ENCODE assay signal across 13 cellular contexts in genomic region chr16:56605475-56605874, GRCh38. TPM values are rescaled to one million over a fixed set of nuclear protein-coding genes. Genes with fewer than 3 reads are reported as not detected.
DNase-seq lines count a peak whose midpoint lies in the region; ATAC-seq and TF ChIP-seq lines count a peak whose summit lies in the region.
"Had no signal": no experiment of that assay in that cellular context is flagged by ENCODE, and none has a peak within 500 bp of the region (broad histone marks: within the 10 kb centered on the region; RNA-seq: fewer than 3 reads in every experiment).

No MANE protein-coding gene starts in this region.

- no peaks in the 10 kb centered on the region for H4K20me1 ChIP-seq in hepatocyte (ENCODE audit: insufficient read depth, poor library complexity, severe bottlenecking)

- H3K36me3 ChIP-seq in CD4-positive, CD25-positive, alpha-beta regulatory T cell (ENCODE audit: control insufficient read depth, insufficient read depth, low read length): no peaks in the 10 kb centered on the region
- H3K36me3 ChIP-seq in adrenal gland (replicated peaks in 1 of 2) (no peaks in the 10 kb centered on the region), hepatocyte (replicated peaks; ENCODE audit: insufficient read depth, low read depth) (no peaks in the 10 kb centered on the region), gastrocnemius medialis (no peaks in the 10 kb centered on the region)

- no peak for ATAC-seq in CD4-positive, CD25-positive, alpha-beta regulatory T cell (ENCODE audit: low read depth in 2 of 2)
- ATAC-seq in gastrocnemius medialis: no peak
- no peak for ATAC-seq in HG03342 (IDR thresholded peaks at IDR 0.05; ENCODE audit: unreplicated experiment)
- no peak for ATAC-seq in omental fat pad (ENCODE audit: low FRiP score)
- ATAC-seq: activated T-cell treated with anti-CD3 and anti-CD28 coated beads, Interleukin-2, amount 50 U/mL, for 72 hours had no signal

- intact Hi-C loops in adrenal gland (cut with DNase I): loop anchor here in 1 of 2 donors (10.0 kb wide), 1 partner anchor 99 kb away; no protein-coding TSS in a partner anchor
- intact Hi-C loops in gastrocnemius medialis (cut with DNase I; ENCODE audit: low total_unique reads): loop anchor here (5.0 kb wide), 1 partner anchor 457 kb away; no protein-coding TSS in a partner anchor
- intact Hi-C loops in activated CD4-positive, alpha-beta memory T cell treated with anti-CD3 and anti-CD28 coated beads for 36 hours (cut with micrococcal nuclease): loop anchor here (5.0 kb wide), 1 partner anchor 407 kb away; no protein-coding TSS in a partner anchor

- DNase-seq in CD4-positive, CD25-positive, alpha-beta regulatory T cell: no peak
- DNase-seq in adrenal gland (peak in 1 of 7 donors; percentile 9), hepatocyte (ENCODE audit: low spot score) (no peak), gastrocnemius medialis (no peak), KG1 (lab: John Stamatoyannopoulos, UW) (no peak), omental fat pad (ENCODE audit: low spot score) (no peak)
- DNase-seq in activated CD4-positive, alpha-beta memory T cell treated with anti-CD3 and anti-CD28 coated beads for 36 hours: no peak
- DNase-seq: DMS53 had no signal

- no peaks in the 10 kb centered on the region for H3K9me3 Mint-ChIP-seq in CD4-positive, CD25-positive, alpha-beta regulatory T cell
- no peaks in the 10 kb centered on the region for H3K9me3 Mint-ChIP-seq in activated CD4-positive, alpha-beta memory T cell treated with anti-CD3 and anti-CD28 coated beads for 36 hours
- H3K9me3 Mint-ChIP-seq: nephron had no signal

- TF ChIP-seq POLR2A in adrenal gland (IDR thresholded peaks at IDR 0.05) (no peak), gastrocnemius medialis (IDR thresholded peaks at IDR 0.05) (no peak)

- WGBS in adrenal gland, 4 donors: 50 to 83% (median 64%) methylated on average over 1 of the region's 1 CpG
- 88% methylated on average over 1 of the region's 1 CpG for WGBS in hepatocyte (ENCODE audit: low lambda C conversion rate, missing lambda C conversion rate)

- H3K9me2 ChIP-seq in hepatocyte (replicated peaks; ENCODE audit: insufficient read depth): no peaks in the 10 kb centered on the region

- peaks cover 9 to 33% (median 29%) of the 10 kb centered on the region in 4 donors for H3K4me1 Mint-ChIP-seq in CD4-positive, CD25-positive, alpha-beta regulatory T cell
- peaks cover 36% of the 10 kb centered on the region for H3K4me1 Mint-ChIP-seq in activated CD4-positive, alpha-beta memory T cell treated with anti-CD3 and anti-CD28 coated beads for 36 hours (ENCODE audit: low read depth)

- H3K27ac ChIP-seq in CD4-positive, CD25-positive, alpha-beta regulatory T cell (ENCODE audit: insufficient read depth, low read length, poor library complexity, severe bottlenecking): no peak overlapping the region
- H3K27ac ChIP-seq in adrenal gland: peak overlapping the region; percentile 90 to 100 (median 99)
- H3K27ac ChIP-seq in hepatocyte: peak overlapping the region; percentile 87
- peak overlapping the region; percentile 95 to 99 (median 98) for H3K27ac ChIP-seq in gastrocnemius medialis

- TF ChIP-seq CTCF in adrenal gland (IDR thresholded peaks at IDR 0.05) (no peak), hepatocyte (IDR thresholded peaks at IDR 0.05; ENCODE audit: poor library complexity) (no peak), gastrocnemius medialis (IDR thresholded peaks at IDR 0.05 in 4 of 5, conservative IDR thresholded peaks at IDR 0.05 in 1 of 5) (no peak), omental fat pad (IDR thresholded peaks at IDR 0.05) (no peak)

- peaks cover 6% of the 10 kb centered on the region for H3K27me3 ChIP-seq in CD4-positive, CD25-positive, alpha-beta regulatory T cell (ENCODE audit: control insufficient read depth, insufficient read depth, low read length)
- H3K27me3 ChIP-seq in adrenal gland: no peaks in the 10 kb centered on the region
- peaks cover 1% of the 10 kb centered on the region for H3K27me3 ChIP-seq in hepatocyte
- no peaks in the 10 kb centered on the region for H3K27me3 ChIP-seq in gastrocnemius medialis

- CTCF ChIA-PET in activated CD4-positive, alpha-beta memory T cell treated with anti-CD3 and anti-CD28 coated beads for 36 hours (lab: Charles Lee): interaction anchor here (0.9 to 3.5 kb wide), 9 partner anchors 9 to 96 kb away, joined by 3 to 22 read pairs (median 5); partner anchors contain the start of gene MT1E

- H3K4me2 ChIP-seq in hepatocyte: no peak overlapping the region

- peaks cover 16% of the 10 kb centered on the region for H3K27me3 Mint-ChIP-seq in CD4-positive, CD25-positive, alpha-beta regulatory T cell
- peaks cover 2% of the 10 kb centered on the region for H3K27me3 Mint-ChIP-seq in activated CD4-positive, alpha-beta memory T cell treated with anti-CD3 and anti-CD28 coated beads for 36 hours

- H3K4me1 ChIP-seq in CD4-positive, CD25-positive, alpha-beta regulatory T cell (ENCODE audit: control insufficient read depth, insufficient read depth, low read length, poor library complexity, severe bottlenecking): peaks cover 35% of the 10 kb centered on the region
- H3K4me1 ChIP-seq in adrenal gland (replicated peaks in 1 of 2) (peaks cover 33 to 37% of the 10 kb centered on the region in 2 donors), hepatocyte (ENCODE audit: insufficient read depth) (peaks cover 26% of the 10 kb centered on the region), gastrocnemius medialis (peaks cover 50 to 64% of the 10 kb centered on the region in 2 donors)

- H3K4me3 ChIP-seq in CD4-positive, CD25-positive, alpha-beta regulatory T cell (ENCODE audit: low read depth, low read length): no peak overlapping the region
- H3K4me3 ChIP-seq in adrenal gland (no peak overlapping the region), hepatocyte (no peak overlapping the region), gastrocnemius medialis (no peak overlapping the region)

- H3K27ac Mint-ChIP-seq in CD4-positive, CD25-positive, alpha-beta regulatory T cell: peak overlapping the region in 2 of 3 donors; percentile 13 to 84
- H3K27ac Mint-ChIP-seq in activated CD4-positive, alpha-beta memory T cell treated with anti-CD3 and anti-CD28 coated beads for 36 hours: no peak overlapping the region
- H3K27ac Mint-ChIP-seq: activated T-cell treated with anti-CD3 and anti-CD28 coated beads, Interleukin-2, amount 50 U/mL, for 72 hours had no signal

- in situ Hi-C loops in gastrocnemius medialis (cut with MboI; ENCODE audit: low sequenced_read_pairs in 4 of 4): loop anchor here in 2 of 4 donors (5.0 to 10.0 kb wide), 2 partner anchors 77 to 91 kb away; partner anchors contain the start of gene MT1X (in 2 of the 2)

- H2AFZ ChIP-seq in hepatocyte: no peak overlapping the region

- POLR2A ChIA-PET in activated CD4-positive, alpha-beta memory T cell treated with anti-CD3 and anti-CD28 coated beads for 36 hours (lab: Charles Lee): interaction anchor here (1.0 kb wide), 1 partner anchor 153 kb away, joined by 3 read pairs; no protein-coding TSS in a partner anchor

- H3K79me2 ChIP-seq in hepatocyte: no peaks in the 10 kb centered on the region

- H3K4me3 Mint-ChIP-seq in CD4-positive, CD25-positive, alpha-beta regulatory T cell: peak overlapping the region in 2 of 4 donors; percentile 22 to 54
- no peak overlapping the region for H3K4me3 Mint-ChIP-seq in activated CD4-positive, alpha-beta memory T cell treated with anti-CD3 and anti-CD28 coated beads for 36 hours
- H3K4me3 Mint-ChIP-seq: activated T-cell treated with anti-CD3 and anti-CD28 coated beads, Interleukin-2, amount 50 U/mL, for 72 hours; nephron had no signal

- H3K36me3 Mint-ChIP-seq in CD4-positive, CD25-positive, alpha-beta regulatory T cell: no peaks in the 10 kb centered on the region
- H3K36me3 Mint-ChIP-seq in activated CD4-positive, alpha-beta memory T cell treated with anti-CD3 and anti-CD28 coated beads for 36 hours: no peaks in the 10 kb centered on the region

- no peaks in the 10 kb centered on the region for H3K9me3 ChIP-seq in CD4-positive, CD25-positive, alpha-beta regulatory T cell (ENCODE audit: control insufficient read depth in 2 of 2, low read length in 2 of 2)
- H3K9me3 ChIP-seq in adrenal gland (replicated peaks in 1 of 3) (no peaks in the 10 kb centered on the region), hepatocyte (ENCODE audit: low read depth) (no peaks in the 10 kb centered on the region), gastrocnemius medialis (no peaks in the 10 kb centered on the region)

RNA-seq across cellular contexts. Expression of gene MT2A, which starts 2.9 kb away (rescaled TPM):
- total RNA-seq in CD4-positive, CD25-positive, alpha-beta regulatory T cell: 110 TPM
- 100 to 1,000 TPM; 103 to 444 (median 261) TPM for polyA plus RNA-seq in CD4-positive, CD25-positive, alpha-beta regulatory T cell
- total RNA-seq in adrenal gland: 1,000 to 10,000 TPM in 3 of 8 donors, 100 to 1,000 TPM in 4, 10 to 100 TPM in 1; 43.8 to 6,828 (median 533) TPM
- 1,000 to 10,000 TPM in 1 of 3 donors, 100 to 1,000 TPM in 2; 442 to 2,904 (median 888) TPM for polyA plus RNA-seq in adrenal gland
- total RNA-seq in hepatocyte: 64.9 and 70.3 TPM in 2 replicates
- 914 and 1,143 TPM in 2 replicates for polyA plus RNA-seq in hepatocyte
- 1,000 to 10,000 TPM in 1 of 4 donors, 100 to 1,000 TPM in 3; 250 to 1,131 (median 795) TPM for total RNA-seq in gastrocnemius medialis
- total RNA-seq in omental fat pad: 1,000 to 10,000 TPM in 2 of 4 donors, 100 to 1,000 TPM in 2; 301 to 1,668 (median 935) TPM
- total RNA-seq in activated CD4-positive, alpha-beta memory T cell treated with anti-CD3 and anti-CD28 coated beads for 36 hours: 100 to 1,000 TPM; 102 to 105 TPM

RNA-seq across cellular contexts. Expression of gene MT3, which starts 16.1 kb away (rescaled TPM):
- total RNA-seq in CD4-positive, CD25-positive, alpha-beta regulatory T cell: not detected
- polyA plus RNA-seq in CD4-positive, CD25-positive, alpha-beta regulatory T cell: 1 to 10 TPM in 1 of 4 donors, not detected in 3; 1.2 TPM
- 100 to 1,000 TPM in 1 of 8 donors, 10 to 100 TPM in 6, 1 to 10 TPM in 1; 5.5 to 138 (median 33.6) TPM for total RNA-seq in adrenal gland
- 100 to 1,000 TPM in 2 of 3 donors, 10 to 100 TPM in 1; 54.2 to 354 (median 169) TPM for polyA plus RNA-seq in adrenal gland
- total RNA-seq in hepatocyte: not detected in 2 replicates
- polyA plus RNA-seq in hepatocyte: not detected in 2 replicates
- not detected for total RNA-seq in gastrocnemius medialis
- not detected for total RNA-seq in omental fat pad
- 1 to 10 TPM; 3.1 to 3.9 TPM for total RNA-seq in activated CD4-positive, alpha-beta memory T cell treated with anti-CD3 and anti-CD28 coated beads for 36 hours
- total RNA-seq: M059J had no signal

RNA-seq across cellular contexts. Expression of gene MT1E, which starts 20.1 kb away (rescaled TPM):
- 10.4 TPM for total RNA-seq in CD4-positive, CD25-positive, alpha-beta regulatory T cell
- 10 to 100 TPM in 3 of 4 donors, 1 to 10 TPM in 1; 5.6 to 86.9 (median 24.7) TPM for polyA plus RNA-seq in CD4-positive, CD25-positive, alpha-beta regulatory T cell
- 1,000 to 10,000 TPM in 1 of 8 donors, 100 to 1,000 TPM in 7; 126 to 1,395 (median 358) TPM for total RNA-seq in adrenal gland
- 1,000 to 10,000 TPM in 1 of 3 donors, 100 to 1,000 TPM in 2; 452 to 1,382 (median 541) TPM for polyA plus RNA-seq in adrenal gland
- total RNA-seq in hepatocyte: 42.3 and 65.5 TPM in 2 replicates
- polyA plus RNA-seq in hepatocyte: 105 and 121 TPM in 2 replicates
- total RNA-seq in gastrocnemius medialis: 100 to 1,000 TPM in 3 of 4 donors, 10 to 100 TPM in 1; 63.0 to 434 (median 267) TPM
- total RNA-seq in omental fat pad: 1,000 to 10,000 TPM in 2 of 4 donors, 100 to 1,000 TPM in 2; 386 to 3,925 (median 1,028) TPM
- 1 to 10 TPM; 4.4 to 4.8 TPM for total RNA-seq in activated CD4-positive, alpha-beta memory T cell treated with anti-CD3 and anti-CD28 coated beads for 36 hours

RNA-seq across cellular contexts. Expression of gene MT1M, which starts 27.0 kb away (rescaled TPM):
- total RNA-seq in CD4-positive, CD25-positive, alpha-beta regulatory T cell: not detected
- polyA plus RNA-seq in CD4-positive, CD25-positive, alpha-beta regulatory T cell: not detected
- total RNA-seq in adrenal gland (10 to 100 TPM in 4 of 8 donors, 1 to 10 TPM in 4; 5.1 to 14.4 (median 10.6) TPM), hepatocyte (0.60 TPM in 1 of 2 replicates, not detected in the other), gastrocnemius medialis (1 to 10 TPM in 3 of 4 donors, not detected in 1; 5.3 to 10.0 (median 7.3) TPM), omental fat pad (100 to 1,000 TPM in 2 of 4 donors, 10 to 100 TPM in 2; 43.1 to 339 (median 186) TPM)
- polyA plus RNA-seq in adrenal gland (10 to 100 TPM in 1 of 3 donors, 1 to 10 TPM in 2; 6.0 to 50.3 (median 8.0) TPM), hepatocyte (0.26 TPM in 1 of 2 replicates, not detected in the other)
- not detected for total RNA-seq in activated CD4-positive, alpha-beta memory T cell treated with anti-CD3 and anti-CD28 coated beads for 36 hours
- total RNA-seq: T-helper 1 cell treated with Interleukin-12 subunit alpha and Interleukin-12 subunit beta and Interleukin-4 antibody, amounts not matched to agents 30 ng/mL and 1 ng/mL, for 36 hours had no signal

RNA-seq across cellular contexts. Expression of gene MT1A, which starts 33.0 kb away (rescaled TPM):
- total RNA-seq in CD4-positive, CD25-positive, alpha-beta regulatory T cell: not detected
- not detected for polyA plus RNA-seq in CD4-positive, CD25-positive, alpha-beta regulatory T cell
- total RNA-seq in adrenal gland (10 to 100 TPM in 4 of 8 donors, 1 to 10 TPM in 3, not detected in 1; 6.9 to 85.1 (median 12.4) TPM), hepatocyte (not detected in 2 replicates), gastrocnemius medialis (10 to 100 TPM in 3 of 4 donors, not detected in 1; 17.3 to 34.9 (median 20.2) TPM), omental fat pad (1,000 to 10,000 TPM in 1 of 4 donors, 100 to 1,000 TPM in 2, 10 to 100 TPM in 1; 88.4 to 1,854 (median 643) TPM)
- polyA plus RNA-seq in adrenal gland (100 to 1,000 TPM in 2 of 3 donors, 10 to 100 TPM in 1; 16.5 to 273 (median 100) TPM), hepatocyte (1.9 and 2.7 TPM in 2 replicates)
- total RNA-seq in activated CD4-positive, alpha-beta memory T cell treated with anti-CD3 and anti-CD28 coated beads for 36 hours: under 1 TPM in 1 of 2 experiments, not detected in 1; 0.94 TPM
- total RNA-seq: T-helper 1 cell treated with Interleukin-12 subunit alpha and Interleukin-12 subunit beta and Interleukin-4 antibody, amounts not matched to agents 30 ng/mL and 1 ng/mL, for 36 hours had no signal
